Comparison of ENCODE assay signal across 20 cellular contexts in genomic region chr5:168974081-168974480, GRCh38.
"Had no signal": no experiment of that assay in that cellular context is flagged by ENCODE, and none has a peak within 500 bp of the region (broad histone marks: within the 10 kb centered on the region; RNA-seq: fewer than 3 reads in every experiment).

No MANE protein-coding gene starts in this region.

- H3K9me3 ChIP-seq: breast epithelium, gastroesophageal sphincter, left ventricle myocardium inferior, right atrium auricular region, testis, upper lobe of left lung had no signal

- H3K4me1 ChIP-seq: breast epithelium, testis had no signal

- H3K27ac ChIP-seq: breast epithelium, gastroesophageal sphincter, left ventricle myocardium inferior, testis had no signal

- H3K36me3 ChIP-seq: breast epithelium, gastroesophageal sphincter, left ventricle myocardium inferior, right atrium auricular region, upper lobe of left lung had no signal

- ATAC-seq: effector memory CD8-positive, alpha-beta T cell; gastroesophageal sphincter; natural killer cell treated with Interleukin-12 subunit alpha and Interleukin-12 subunit beta and Interleukin-15 and Interleukin-18, amount 100 ng/mL, for 72 hours; T-cell had no signal

- H3K4me1 Mint-ChIP-seq: activated naive CD8-positive, alpha-beta T cell treated with anti-CD3 and anti-CD28 coated beads, Interleukin-2, amount 10 ng/mL, durations not matched to agents 7 days and 5 days; stimulated activated naive CD8-positive, alpha-beta T cell treated with anti-CD3 and anti-CD28 coated beads, Interleukin-15, amount 100 ng/mL, for 72 hours; T-cell had no signal

- H3K27ac Mint-ChIP-seq: activated naive CD8-positive, alpha-beta T cell treated with anti-CD3 and anti-CD28 coated beads, Interleukin-2, amount 10 ng/mL, durations not matched to agents 7 days and 5 days; dendritic cell treated with granulocyte-macrophage colony-stimulating factor and Interleukin-4, amounts not matched to agents 40 ng/mL and 50 ng/mL, for 4 days; effector memory CD8-positive, alpha-beta T cell; natural killer cell treated with Interleukin-12 subunit alpha and Interleukin-12 subunit beta and Interleukin-15 and Interleukin-18, amount 100 ng/mL, for 72 hours; stimulated activated naive CD8-positive, alpha-beta T cell treated with anti-CD3 and anti-CD28 coated beads, Interleukin-15, amount 100 ng/mL, for 72 hours; T-cell had no signal

- H3K4me3 ChIP-seq: breast epithelium, gastroesophageal sphincter, left ventricle myocardium inferior, right atrium auricular region, skin epidermis, testis, upper lobe of left lung had no signal

- DNase-seq: activated CD4-positive, alpha-beta T cell treated with anti-CD3 and anti-CD28 coated beads for 1 hour; activated CD4-positive, alpha-beta T cell treated with anti-CD3 and anti-CD28 coated beads, Interleukin-2, amount 50 U/mL, for 4 hours; activated naive CD4-positive, alpha-beta T cell; activated naive CD8-positive, alpha-beta T cell treated with anti-CD3 and anti-CD28 coated beads, Interleukin-2, amount 10 ng/mL, durations not matched to agents 7 days and 5 days; activated T-cell treated with anti-CD3 and anti-CD28 coated beads for 4 hours; anterior cingulate cortex; effector memory CD8-positive, alpha-beta T cell; left ventricle myocardium inferior; nucleus accumbens; stimulated activated naive CD8-positive, alpha-beta T cell treated with anti-CD3 and anti-CD28 coated beads, Interleukin-15, amount 100 ng/mL, for 72 hours; T-cell; T-helper 9 cell; testis; upper lobe of left lung had no signal

- H3K4me3 Mint-ChIP-seq: activated naive CD8-positive, alpha-beta T cell treated with anti-CD3 and anti-CD28 coated beads, Interleukin-2, amount 10 ng/mL, durations not matched to agents 7 days and 5 days; dendritic cell treated with granulocyte-macrophage colony-stimulating factor and Interleukin-4, amounts not matched to agents 40 ng/mL and 50 ng/mL, for 4 days; effector memory CD8-positive, alpha-beta T cell; natural killer cell treated with Interleukin-12 subunit alpha and Interleukin-12 subunit beta and Interleukin-15 and Interleukin-18, amount 100 ng/mL, for 72 hours; stimulated activated naive CD8-positive, alpha-beta T cell treated with anti-CD3 and anti-CD28 coated beads, Interleukin-15, amount 100 ng/mL, for 72 hours; T-cell had no signal

- H3K27me3 ChIP-seq: breast epithelium, gastroesophageal sphincter, right atrium auricular region, testis, upper lobe of left lung had no signal

- H3K36me3 Mint-ChIP-seq: activated naive CD8-positive, alpha-beta T cell treated with anti-CD3 and anti-CD28 coated beads, Interleukin-2, amount 10 ng/mL, durations not matched to agents 7 days and 5 days; natural killer cell treated with Interleukin-12 subunit alpha and Interleukin-12 subunit beta and Interleukin-15 and Interleukin-18, amount 100 ng/mL, for 72 hours; T-cell had no signal

- H3K9me3 Mint-ChIP-seq: activated naive CD8-positive, alpha-beta T cell treated with anti-CD3 and anti-CD28 coated beads, Interleukin-2, amount 10 ng/mL, durations not matched to agents 7 days and 5 days; dendritic cell treated with granulocyte-macrophage colony-stimulating factor and Interleukin-4, amounts not matched to agents 40 ng/mL and 50 ng/mL, for 4 days; effector memory CD8-positive, alpha-beta T cell; natural killer cell treated with Interleukin-12 subunit alpha and Interleukin-12 subunit beta and Interleukin-15 and Interleukin-18, amount 100 ng/mL, for 72 hours; stimulated activated naive CD8-positive, alpha-beta T cell treated with anti-CD3 and anti-CD28 coated beads, Interleukin-15, amount 100 ng/mL, for 72 hours; T-cell had no signal
